In genomic region chr21:44520326-44521300, GRCh38 we compare ENCODE assay signal across 24 cellular contexts. TPM values are rescaled to one million over a fixed set of nuclear protein-coding genes. Genes with fewer than 3 reads are reported as not detected.
A peak's percentile ranks its signal among the peaks of the same experiment; 100 is the strongest.
DNase-seq lines count a peak whose midpoint lies in the region; ATAC-seq and TF ChIP-seq lines count a peak whose summit lies in the region.
"Had no signal": no experiment of that assay in that cellular context is flagged by ENCODE, and none has a peak within 500 bp of the region (broad histone marks: within the 10 kb centered on the region; RNA-seq: fewer than 3 reads in every experiment).

No MANE protein-coding gene starts in this region.

- no peak overlapping the region for H2BK5ac ChIP-seq in mesendoderm (ENCODE audit: low read length)

- H2AK5ac ChIP-seq in mesendoderm (ENCODE audit: low read length), result no peak overlapping the region

- H3K4ac ChIP-seq in mesendoderm (ENCODE audit: low read depth, low read length), result no peak overlapping the region

- no peaks in the 10 kb centered on the region for H3K27me3 ChIP-seq in mesendoderm (ENCODE audit: insufficient read depth, low read length, poor library complexity)
- H3K27me3 ChIP-seq: ascending aorta, testis had no signal

- no peak overlapping the region for H3K27ac Mint-ChIP-seq in CD14-positive monocyte
- H3K27ac Mint-ChIP-seq: activated CD8-positive, alpha-beta T cell treated with anti-CD3 and anti-CD28 coated beads, Interleukin-2, amount 10 ng/mL, durations not matched to agents 7 days and 5 days; stimulated activated memory B cell treated with anti-CD40 and anti-IgM and Interleukin-4, amounts not matched to agents 10 μg/mL and 1 μg/mL and 100 μg/mL, for 72 hours had no signal

- no peaks in the 10 kb centered on the region for H3K79me2 ChIP-seq in mesendoderm (ENCODE audit: control insufficient read depth, insufficient read depth, low read length)
- H3K79me2 ChIP-seq: parathyroid adenoma had no signal

- TF ChIP-seq CTCF in CD14-positive monocyte (IDR thresholded peaks at IDR 0.05), result no peak

- H3K4me1 Mint-ChIP-seq in CD14-positive monocyte, result no peaks in the 10 kb centered on the region
- H3K4me1 Mint-ChIP-seq: stimulated activated memory B cell treated with anti-CD40 and anti-IgM and Interleukin-4, amounts not matched to agents 10 μg/mL and 1 μg/mL and 100 μg/mL, for 72 hours had no signal

- H3K27ac ChIP-seq in mesendoderm (ENCODE audit: low read depth, low read length), result no peak overlapping the region
- H3K27ac ChIP-seq: ascending aorta, esophagus squamous epithelium, gastroesophageal sphincter, parathyroid adenoma, testis had no signal

- peaks cover 0 to 18% (median 5%) of the 10 kb centered on the region in 7 donors for H3K9me3 Mint-ChIP-seq in CD14-positive monocyte
- H3K9me3 Mint-ChIP-seq: activated T-cell treated with anti-CD3 and anti-CD28 coated beads, Interleukin-2, amount 50 U/mL, for 4 hours; naive thymus-derived CD8-positive, alpha-beta T cell; stimulated activated memory B cell treated with anti-CD40 and anti-IgM and Interleukin-4, amounts not matched to agents 10 μg/mL and 1 μg/mL and 100 μg/mL, for 72 hours had no signal

- peaks cover 0 to 4% (median 0%) of the 10 kb centered on the region in 3 donors for H3K27me3 Mint-ChIP-seq in CD14-positive monocyte (ENCODE audit: low read depth in 3 of 3)
- H3K27me3 Mint-ChIP-seq: stimulated activated memory B cell treated with anti-CD40 and anti-IgM and Interleukin-4, amounts not matched to agents 10 μg/mL and 1 μg/mL and 100 μg/mL, for 72 hours had no signal

- DNase-seq in CD14-positive monocyte (ENCODE audit: low spot score) (peak; percentile 41), astrocyte of the hippocampus (ENCODE audit: low read depth, low spot score) (peak; percentile 12), mesendoderm (peak; percentile 48), OCI-M2 (lab: John Stamatoyannopoulos, UW; ENCODE audit: unreplicated experiment) (no peak)
- DNase-seq: activated CD8-positive, alpha-beta T cell treated with anti-CD3 and anti-CD28 coated beads, Interleukin-2, amount 10 ng/mL, durations not matched to agents 7 days and 5 days; activated naive CD4-positive, alpha-beta T cell treated with anti-CD3 and anti-CD28 coated beads, Interleukin-2, amount 50 U/mL, for 16 hours; activated T-cell treated with anti-CD3 and anti-CD28 coated beads, Interleukin-2, amount 50 U/mL, for 4 hours; effector memory CD4-positive, alpha-beta T cell; esophagus squamous epithelium; mesenchymal stem cell; NCI-H1417; NCI-H2107; NK-92 treated with Interleukin-12 subunit alpha and Interleukin-12 subunit beta, amount 100 ng/mL, for 24 hours; stimulated activated CD4-positive, alpha-beta T cell treated with anti-CD3 and anti-CD28 coated beads, Interleukin-1b, Interleukin-23, amount 100 ng/mL, for 48 hours; T1000; testis had no signal

- no peak overlapping the region for H3K56ac ChIP-seq in mesendoderm (ENCODE audit: low read length)

- H3K4me2 ChIP-seq in mesendoderm (ENCODE audit: low read length), result no peak overlapping the region

- no peak overlapping the region for H4K5ac ChIP-seq in mesendoderm (ENCODE audit: low read length)

- H3K36me3 ChIP-seq in mesendoderm (ENCODE audit: control insufficient read depth, insufficient read depth, low read length), result peaks cover 4% of the 10 kb centered on the region
- H3K36me3 ChIP-seq: ascending aorta, esophagus squamous epithelium, gastroesophageal sphincter had no signal

- H3K23ac ChIP-seq in mesendoderm (ENCODE audit: low read length), result no peak overlapping the region

- H2BK15ac ChIP-seq in mesendoderm (replicated peaks; ENCODE audit: low read depth), result no peak overlapping the region

- no peak overlapping the region for H3K18ac ChIP-seq in mesendoderm (ENCODE audit: low read length)

- no peaks in the 10 kb centered on the region for H3K79me1 ChIP-seq in mesendoderm (ENCODE audit: low read length)

- no peak overlapping the region for H4K8ac ChIP-seq in mesendoderm (ENCODE audit: low read depth, low read length)

- H3K4me3 Mint-ChIP-seq in CD14-positive monocyte, result no peak overlapping the region
- H3K4me3 Mint-ChIP-seq: activated CD8-positive, alpha-beta T cell treated with anti-CD3 and anti-CD28 coated beads, Interleukin-2, amount 10 ng/mL, durations not matched to agents 7 days and 5 days; activated T-cell treated with anti-CD3 and anti-CD28 coated beads, Interleukin-2, amount 50 U/mL, for 4 hours; naive thymus-derived CD8-positive, alpha-beta T cell; stimulated activated memory B cell treated with anti-CD40 and anti-IgM and Interleukin-4, amounts not matched to agents 10 μg/mL and 1 μg/mL and 100 μg/mL, for 72 hours had no signal

- no CpG with 5 or more reads among the region's 31 CpGs for WGBS in mesendoderm (ENCODE audit: extremely low coverage, insufficient coverage, low lambda C conversion rate)

- H3K4me1 ChIP-seq in mesendoderm (ENCODE audit: control insufficient read depth, low read depth, low read length), result no peaks in the 10 kb centered on the region
- H3K4me1 ChIP-seq: ascending aorta, esophagus squamous epithelium, gastroesophageal sphincter, parathyroid adenoma, testis had no signal

- H2BK120ac ChIP-seq in mesendoderm (ENCODE audit: low read depth, low read length), result no peak overlapping the region

- no peaks in the 10 kb centered on the region for H3K36me3 Mint-ChIP-seq in CD14-positive monocyte
- H3K36me3 Mint-ChIP-seq: naive thymus-derived CD8-positive, alpha-beta T cell; stimulated activated memory B cell treated with anti-CD40 and anti-IgM and Interleukin-4, amounts not matched to agents 10 μg/mL and 1 μg/mL and 100 μg/mL, for 72 hours had no signal

- no peak for ATAC-seq in HG03025 (IDR thresholded peaks at IDR 0.05; ENCODE audit: low FRiP score, unreplicated experiment)
- ATAC-seq in GM18907 (IDR thresholded peaks at IDR 0.05; ENCODE audit: unreplicated experiment), result no peak
- ATAC-seq: activated CD8-positive, alpha-beta T cell treated with anti-CD3 and anti-CD28 coated beads, Interleukin-2, amount 10 ng/mL, durations not matched to agents 7 days and 5 days; activated T-cell treated with anti-CD3 and anti-CD28 coated beads, Interleukin-2, amount 50 U/mL, for 4 hours; gastroesophageal sphincter; naive thymus-derived CD8-positive, alpha-beta T cell; stimulated activated memory B cell treated with anti-CD40 and anti-IgM and Interleukin-4, amounts not matched to agents 10 μg/mL and 1 μg/mL and 100 μg/mL, for 72 hours had no signal

- no peak overlapping the region for H3K4me3 ChIP-seq in mesendoderm (ENCODE audit: low read length)
- H3K4me3 ChIP-seq: ascending aorta, esophagus squamous epithelium, gastroesophageal sphincter, testis had no signal

- intact Hi-C loops in CD14-positive monocyte (cut with micrococcal nuclease), result no loop called here

- H3K9ac ChIP-seq in mesendoderm (ENCODE audit: low read length), result no peak overlapping the region
- H3K9ac ChIP-seq: parathyroid adenoma had no signal

RNA-seq across cellular contexts. Expression of gene KRTAP10-1, which starts 19.4 kb away (rescaled TPM):
- not detected for polyA plus RNA-seq in CD14-positive monocyte
- not detected for polyA plus RNA-seq in mesendoderm (2013, experiment 1 of 2)
- polyA plus RNA-seq in mesendoderm (2013, experiment 2 of 2), result not detected
- polyA plus RNA-seq: AG04450; naive thymus-derived CD8-positive, alpha-beta T cell had no signal

RNA-seq across cellular contexts. Expression of gene KRTAP10-2, which starts 30.7 kb away (rescaled TPM):
- not detected for polyA plus RNA-seq in CD14-positive monocyte
- polyA plus RNA-seq in mesendoderm (2013, experiment 1 of 2), result 0.04 TPM
- polyA plus RNA-seq in mesendoderm (2013, experiment 2 of 2), result not detected
- polyA plus RNA-seq: AG04450; naive thymus-derived CD8-positive, alpha-beta T cell had no signal

RNA-seq across cellular contexts. Expression of gene KRTAP10-3, which starts 38.0 kb away (rescaled TPM):
- not detected for polyA plus RNA-seq in CD14-positive monocyte
- not detected for polyA plus RNA-seq in mesendoderm (2013, experiment 1 of 2)
- polyA plus RNA-seq in mesendoderm (2013, experiment 2 of 2), result not detected
- polyA plus RNA-seq: AG04450; naive thymus-derived CD8-positive, alpha-beta T cell had no signal

RNA-seq across cellular contexts. Expression of gene KRTAP10-4, which starts 52.9 kb away (rescaled TPM):
- polyA plus RNA-seq in CD14-positive monocyte, result not detected
- not detected for polyA plus RNA-seq in mesendoderm (2013, experiment 1 of 2)
- 0.03 TPM for polyA plus RNA-seq in mesendoderm (2013, experiment 2 of 2)
- polyA plus RNA-seq: AG04450; naive thymus-derived CD8-positive, alpha-beta T cell had no signal

RNA-seq across cellular contexts. Expression of gene KRTAP10-5, which starts 59.8 kb away (rescaled TPM):
- polyA plus RNA-seq in CD14-positive monocyte, result not detected
- not detected for polyA plus RNA-seq in mesendoderm (2013, experiment 1 of 2)
- polyA plus RNA-seq in mesendoderm (2013, experiment 2 of 2), result not detected
- polyA plus RNA-seq: AG04450; naive thymus-derived CD8-positive, alpha-beta T cell had no signal
